Comparison of ENCODE assay signal across 1 cellular context in genomic region chr6:35602133-35602946, GRCh38.
TF ChIP-seq lines count a peak whose summit lies in the region.

No MANE protein-coding gene starts in this region.

TF ChIP-seq in HEK293, 187 proteins besides CTCF, POLR2A, EP300 and RAD21 (continued from another document):
- TF ChIP-seq PATZ1 (tag by site-specific recombination; IDR thresholded peaks at IDR 0.05) (no peak), ZFP69B (tag by site-specific recombination; IDR thresholded peaks at IDR 0.05) (no peak), ZSCAN18 (tag by site-specific recombination; IDR thresholded peaks at IDR 0.05) (no peak), ZNF426 (tag by site-specific recombination; IDR thresholded peaks at IDR 0.05) (no peak), ZFP3 (tag by site-specific recombination; IDR thresholded peaks at IDR 0.05; ENCODE audit: low read depth) (no peak), ZBTB7A (tag by site-specific recombination; IDR thresholded peaks at IDR 0.05; ENCODE audit: low read depth) (no peak), ZNF266 (tag by site-specific recombination; IDR thresholded peaks at IDR 0.05; ENCODE audit: low read depth) (no peak), ZNF449 (tag by site-specific recombination; IDR thresholded peaks at IDR 0.05) (no peak), ZNF202 (tag by site-specific recombination; IDR thresholded peaks at IDR 0.05; ENCODE audit: borderline replicate concordance) (no peak), PRDM1 (tag by site-specific recombination; IDR thresholded peaks at IDR 0.05) (peak; percentile 45; the same call in 1 of the 2 replicates), ZNF561 (tag by site-specific recombination; IDR thresholded peaks at IDR 0.05; ENCODE audit: borderline replicate concordance) (no peak), ZNF501 (tag by site-specific recombination; IDR thresholded peaks at IDR 0.05) (no peak), ZNF19 (tag by site-specific recombination; IDR thresholded peaks at IDR 0.05; ENCODE audit: low read depth) (no peak), ZNF114 (tag by site-specific recombination; IDR thresholded peaks at IDR 0.05) (no peak), ZNF529 (tag by site-specific recombination; IDR thresholded peaks at IDR 0.05; ENCODE audit: insufficient replicate concordance) (no peak), ZNF513 (tag by site-specific recombination; IDR thresholded peaks at IDR 0.05) (no peak), ZNF148 (tag by site-specific recombination; IDR thresholded peaks at IDR 0.05; ENCODE audit: borderline replicate concordance) (no peak), ZNF184 (tag by site-specific recombination; IDR thresholded peaks at IDR 0.05) (no peak), ZNF677 (tag by site-specific recombination; IDR thresholded peaks at IDR 0.05) (no peak), ZBTB17 (tag by site-specific recombination; IDR thresholded peaks at IDR 0.05) (peak; percentile 52), ZNF280D (tag by site-specific recombination; IDR thresholded peaks at IDR 0.05) (no peak), ZNF391 (tag by site-specific recombination; IDR thresholded peaks at IDR 0.05; ENCODE audit: borderline replicate concordance, low read depth) (peak; percentile 12; the same call in 1 of the 2 replicates), ZNF521 (tag by site-specific recombination; IDR thresholded peaks at IDR 0.05) (no peak), ZNF416 (tag by site-specific recombination; IDR thresholded peaks at IDR 0.05) (no peak), ZNF626 (tag by site-specific recombination; IDR thresholded peaks at IDR 0.05) (no peak), ZNF792 (tag by site-specific recombination; IDR thresholded peaks at IDR 0.05) (no peak), TRIM28 (IDR thresholded peaks at IDR 0.05; ENCODE audit: borderline replicate concordance, low read length) (0 out of 2 replicates have a peak, but pooled peaks have one; percentile 2), GLI2 (tag by site-specific recombination; IDR thresholded peaks at IDR 0.05; ENCODE audit: borderline replicate concordance, low read depth) (no peak), ZNF791 (tag by site-specific recombination; IDR thresholded peaks at IDR 0.05) (no peak), KLF17 (tag by site-specific recombination; IDR thresholded peaks at IDR 0.05) (no peak), INSM2 (tag by site-specific recombination; IDR thresholded peaks at IDR 0.05) (no peak), PRDM4 (tag by site-specific recombination; IDR thresholded peaks at IDR 0.05) (no peak)
